ENCODE assay signal across 8 cellular contexts in the genomic region with DNA sequence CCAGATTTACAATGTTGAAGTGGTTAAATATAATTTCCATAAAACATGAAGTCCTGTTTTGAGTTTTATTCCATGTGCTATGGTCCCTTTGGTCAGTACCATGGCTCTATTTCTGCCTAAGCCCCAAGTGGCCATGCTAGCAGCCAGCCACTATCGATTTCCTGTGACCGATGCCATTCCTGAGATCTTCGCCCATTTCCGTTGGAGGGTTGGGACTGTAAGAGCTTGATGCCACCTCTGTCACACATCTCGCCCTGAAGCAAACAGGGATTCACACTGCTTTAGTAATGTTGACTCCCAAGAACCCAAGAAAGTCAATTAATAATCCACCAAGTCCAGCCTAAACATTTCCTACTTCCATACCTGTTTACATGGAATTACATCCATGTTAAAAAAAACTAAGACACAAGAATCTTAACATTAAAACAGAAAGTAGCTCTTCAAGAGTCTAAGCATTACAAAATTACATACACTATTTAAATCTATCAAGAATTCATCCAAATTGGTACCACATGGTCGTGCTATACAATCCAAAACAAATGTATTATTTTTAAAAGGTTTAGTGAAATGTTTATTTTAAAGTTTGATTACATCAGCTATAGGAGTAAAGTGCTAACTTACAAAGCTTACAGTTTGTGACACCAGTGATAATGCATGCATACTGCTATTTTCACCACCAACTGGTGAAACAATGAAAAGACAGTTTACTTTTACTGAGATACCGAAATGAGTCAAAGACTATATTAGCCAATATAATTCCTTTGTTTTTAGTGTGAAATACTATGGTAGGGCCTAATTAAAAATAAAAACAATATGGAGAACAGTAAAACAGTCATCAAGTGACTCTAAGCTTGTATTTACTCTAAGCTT. TPM values are rescaled to one million over a fixed set of nuclear protein-coding genes. Genes with fewer than 3 reads are reported as not detected.
DNase-seq lines count a peak whose midpoint lies in the region; ATAC-seq and TF ChIP-seq lines count a peak whose summit lies in the region.

No MANE protein-coding gene starts in this region.

- H3K4me1 ChIP-seq in PC-3 (ENCODE audit: insufficient read depth, low read length) = peaks cover 44% of the 10 kb centered on the region

- no peaks in the 10 kb centered on the region for H3F3A ChIP-seq in PC-3 (ENCODE audit: low read length, unreplicated experiment)

- H2AFZ ChIP-seq in PC-3 (ENCODE audit: low read length) = no peak overlapping the region

- ATAC-seq in PC-3 = no peak
- no peak for ATAC-seq in GM21786 (IDR thresholded peaks at IDR 0.05; ENCODE audit: unreplicated experiment)
- ATAC-seq in HG02610 (IDR thresholded peaks at IDR 0.05; ENCODE audit: unreplicated experiment) = no peak

- peak overlapping the region; percentile 86 for H3K4me3 ChIP-seq in PC-3 (ENCODE audit: low read length)

- no peak overlapping the region for H3K27ac ChIP-seq in PC-3 (ENCODE audit: low read length)

- DNase-seq in DMS53 (lab: John Stamatoyannopoulos, UW) = peak; percentile 19
- DNase-seq in DMS53 treated with DMSO at 0.1 percent for 48 hours (lab: John Stamatoyannopoulos, UW; ENCODE audit: unreplicated experiment) = no peak
- peak; percentile 46 for DNase-seq in PC-3
- DNase-seq in putamen (ENCODE audit: low spot score) = no peak

- H3K36me3 Mint-ChIP-seq in dendritic cell treated with granulocyte-macrophage colony-stimulating factor and Interleukin-4, amounts not matched to agents 40 ng/mL and 50 ng/mL, for 4 days (ENCODE audit: low read depth) = peaks cover 84% of the 10 kb centered on the region
- peaks cover 55% of the 10 kb centered on the region for H3K36me3 Mint-ChIP-seq in nephron (ENCODE audit: low read depth)

- H3K9me3 Mint-ChIP-seq in dendritic cell treated with granulocyte-macrophage colony-stimulating factor and Interleukin-4, amounts not matched to agents 40 ng/mL and 50 ng/mL, for 4 days = no peaks in the 10 kb centered on the region
- H3K9me3 Mint-ChIP-seq in nephron = no peaks in the 10 kb centered on the region

- H4K20me1 ChIP-seq in PC-3 (ENCODE audit: low read length) = peaks cover 57% of the 10 kb centered on the region

- POLR2A ChIA-PET in PC-3 (lab: Charles Lee; ENCODE audit: unreplicated experiment) = interaction anchor here (0.5 kb wide), 1 partner anchor 10 kb away, joined by 4 read pairs; no protein-coding TSS in a partner anchor

- H3K36me3 ChIP-seq in PC-3 (ENCODE audit: low read depth, low read length) = peaks cover 56% of the 10 kb centered on the region

- peak overlapping the region; percentile 48 for H3K4me3 Mint-ChIP-seq in dendritic cell treated with granulocyte-macrophage colony-stimulating factor and Interleukin-4, amounts not matched to agents 40 ng/mL and 50 ng/mL, for 4 days
- H3K4me3 Mint-ChIP-seq in nephron = peak overlapping the region; percentile 91 to 100 (median 94)

- H3K4me2 ChIP-seq in PC-3 (ENCODE audit: low read length) = peak overlapping the region; percentile 93

- H3K9me2 ChIP-seq in PC-3 (replicated peaks; ENCODE audit: low read length) = no peaks in the 10 kb centered on the region

- no peaks in the 10 kb centered on the region for H3K27me3 Mint-ChIP-seq in dendritic cell treated with granulocyte-macrophage colony-stimulating factor and Interleukin-4, amounts not matched to agents 40 ng/mL and 50 ng/mL, for 4 days
- no peaks in the 10 kb centered on the region for H3K27me3 Mint-ChIP-seq in nephron (ENCODE audit: low read depth)

- peak; percentile 40; the same call in 1 of the 2 replicates for TF ChIP-seq CTCF in PC-3 (conservative IDR thresholded peaks at IDR 0.05; ENCODE audit: low read depth, low read length)
- TF ChIP-seq CTCF in nephron (IDR thresholded peaks at IDR 0.05; ENCODE audit: unreplicated experiment in 3 of 3) = peak; percentile 20 to 38 (median 31)

- intact Hi-C loops in PC-3 (cut with micrococcal nuclease) = no loop called here
- intact Hi-C loops in dendritic cell treated with granulocyte-macrophage colony-stimulating factor and Interleukin-4, amounts not matched to agents 40 ng/mL and 50 ng/mL, for 4 days (cut with micrococcal nuclease) = loop anchor here (10.0 kb wide), 1 partner anchor 145 kb away; no protein-coding TSS in a partner anchor

- H3K27me3 ChIP-seq in PC-3 (ENCODE audit: low read length) = no peaks in the 10 kb centered on the region

- H3K79me2 ChIP-seq in PC-3 (ENCODE audit: low read length) = peaks cover 86% of the 10 kb centered on the region

- H3K9me3 ChIP-seq in PC-3 (ENCODE audit: low read length) = no peaks in the 10 kb centered on the region

- BruUV-seq in PC-3 (replicated peaks; lab: Mats Ljungman, UMichigan) = no TSS peak

- peak overlapping the region; percentile 34 for H3K27ac Mint-ChIP-seq in dendritic cell treated with granulocyte-macrophage colony-stimulating factor and Interleukin-4, amounts not matched to agents 40 ng/mL and 50 ng/mL, for 4 days
- H3K27ac Mint-ChIP-seq in nephron = peak overlapping the region; percentile 17 to 100 (median 99)

- peaks cover 40% of the 10 kb centered on the region for H3K4me1 Mint-ChIP-seq in dendritic cell treated with granulocyte-macrophage colony-stimulating factor and Interleukin-4, amounts not matched to agents 40 ng/mL and 50 ng/mL, for 4 days (ENCODE audit: low read depth)
- H3K4me1 Mint-ChIP-seq in nephron = peaks cover 42% of the 10 kb centered on the region

- CTCF ChIA-PET in PC-3 (lab: Charles Lee) = interaction anchor here (0.5 to 0.7 kb wide), 3 partner anchors 91 to 228 kb away, joined by 3 to 8 read pairs (median 4); no protein-coding TSS in a partner anchor

- peak overlapping the region; percentile 100; the same call in 1 of the 2 replicates for H3K9ac ChIP-seq in PC-3 (ENCODE audit: low read length)

RNA-seq across cellular contexts. Expression of gene RBM39, which starts 2.5 kb away (rescaled TPM):
- 286 and 341 TPM in 2 replicates for total RNA-seq in PC-3 (2014; rRNA removed)

RNA-seq across cellular contexts. Expression of gene PHF20, which starts 32.3 kb away (rescaled TPM):
- 37.2 and 56.3 TPM in 2 replicates for total RNA-seq in PC-3 (2014; rRNA removed)

RNA-seq across cellular contexts. Expression of gene ROMO1, which starts 40.3 kb away (rescaled TPM):
- 479 and 530 TPM in 2 replicates for total RNA-seq in PC-3 (2014; rRNA removed)

RNA-seq across cellular contexts. Expression of gene NFS1, which starts 40.4 kb away (rescaled TPM):
- total RNA-seq in PC-3 (2014; rRNA removed) = 71.8 and 75.8 TPM in 2 replicates

Comparison
In these comparisons a context has a peak if more than half of its experiments do, and no peak if none do; other contexts are left out.
1. DNase-seq: peak in DMS53 (single experiment) and PC-3 (single experiment); none in DMS53 treated with DMSO at 0.1 percent for 48 hours (single experiment) and putamen (single experiment).